28 cellular contexts compared by ENCODE assay signal in genomic region chr3:182214406-182214805, GRCh38.
DNase-seq lines count a peak whose midpoint lies in the region; ATAC-seq and TF ChIP-seq lines count a peak whose summit lies in the region.
"Had no signal": no experiment of that assay in that cellular context is flagged by ENCODE, and none has a peak within 500 bp of the region (broad histone marks: within the 10 kb centered on the region; RNA-seq: fewer than 3 reads in every experiment).

No MANE protein-coding gene starts in this region.

- H3K36me3 ChIP-seq in heart right ventricle (no peaks in the 10 kb centered on the region), fibroblast of lung (ENCODE audit: control insufficient read depth, insufficient read depth, low read length) (no peaks in the 10 kb centered on the region), A673 (ENCODE audit: insufficient read depth, low read length, poor library complexity, severe bottlenecking) (no peaks in the 10 kb centered on the region)

- CTCF ChIA-PET in A673 (lab: Charles Lee) = no interaction called here

- H3K27ac ChIP-seq in heart right ventricle (no peak overlapping the region), fibroblast of lung (ENCODE audit: insufficient read depth, low read length) (no peak overlapping the region), A673 (ENCODE audit: low read depth, low read length, poor library complexity, severe bottlenecking) (no peak overlapping the region)
- H3K27ac ChIP-seq: C4-2B, PC-9 had no signal

- H3K79me2 ChIP-seq in fibroblast of lung (ENCODE audit: control insufficient read depth, insufficient read depth, low read length) = no peaks in the 10 kb centered on the region

- no TSS peak for BruUV-seq in A673 (replicated peaks; lab: Mats Ljungman, UMichigan)

- intact Hi-C loops in Right ventricle myocardium superior (cut with DNase I) = no loop called here
- intact Hi-C loops in heart right ventricle (cut with DNase I) = no loop called here
- intact Hi-C loops in A673 (cut with micrococcal nuclease; ENCODE audit: unreplicated experiment) = no loop called here

- POLR2A ChIA-PET in A673 (lab: Charles Lee; ENCODE audit: low non-redundant PET) = no interaction called here

- no peak overlapping the region for H3K4me2 ChIP-seq in fibroblast of lung (ENCODE audit: extremely low read depth, insufficient read depth, low read length)
- H3K4me2 ChIP-seq: PC-9 had no signal

- peak; percentile 42 for DNase-seq in Right ventricle myocardium superior
- DNase-seq in heart right ventricle = no peak
- peak; percentile 54 for DNase-seq in LNCaP clone FGC (ENCODE audit: low read depth)
- peak; percentile 14 to 33 for DNase-seq in fibroblast of lung (ENCODE audit: low read depth in 2 of 2)
- no peak for DNase-seq in SHP77 (lab: John Stamatoyannopoulos, UW)
- no peak for DNase-seq in NCI-H526 (lab: John Stamatoyannopoulos, UW)
- DNase-seq in A673 (ENCODE audit: low spot score) = no peak
- DNase-seq: CD8-positive, alpha-beta T cell; DMS 273 treated with DMSO at 0.1 percent for 48 hours; DMS79; EL; GDM1; GOT3; IMR-90; KG1; NCI-H1092; NCI-H1417 treated with DMSO at 0.1 percent for 48 hours; NCI-H1694 treated with DMSO at 0.1 percent for 48 hours; NCI-H2081; NCI-H345; NCI-H510A treated with DMSO at 0.1 percent for 48 hours; NCI-H748 treated with DMSO at 0.1 percent for 48 hours; PC-9; SHP77 treated with DMSO at 0.1 percent for 48 hours had no signal

- TF ChIP-seq CTCF in heart right ventricle (IDR thresholded peaks at IDR 0.05) (no peak), LNCaP clone FGC (IDR thresholded peaks at IDR 0.05; ENCODE audit: control insufficient read depth, extremely low read depth, insufficient read depth) (no peak), fibroblast of lung (conservative IDR thresholded peaks at IDR 0.05 in 1 of 2, IDR thresholded peaks at IDR 0.05 in 1 of 2; ENCODE audit: low read depth in 1 of 2, low read length in 2 of 2) (no peak), A673 (conservative IDR thresholded peaks at IDR 0.05; ENCODE audit: low read depth, low read length) (no peak)

- H3K27me3 ChIP-seq in heart right ventricle = peaks cover 0 to 9% (median 0%) of the 10 kb centered on the region in 7 donors
- H3K27me3 ChIP-seq in fibroblast of lung (ENCODE audit: control insufficient read depth, insufficient read depth, low read length) = no peaks in the 10 kb centered on the region
- no peaks in the 10 kb centered on the region for H3K27me3 ChIP-seq in A673 (replicated peaks; ENCODE audit: insufficient read depth, low read depth, low read length, poor library complexity)

- no peaks in the 10 kb centered on the region for H3K9me3 ChIP-seq in heart right ventricle
- no peaks in the 10 kb centered on the region for H3K9me3 ChIP-seq in fibroblast of lung (ENCODE audit: control insufficient read depth, insufficient read depth, low read depth, low read length)
- H3K9me3 ChIP-seq in A673 (ENCODE audit: low read depth, low read length, poor library complexity, severe bottlenecking) = no peaks in the 10 kb centered on the region
- H3K9me3 ChIP-seq: A549 had no signal

- no peaks in the 10 kb centered on the region for H4K20me1 ChIP-seq in fibroblast of lung (ENCODE audit: control insufficient read depth, extremely low read depth, insufficient read depth, low read length)

- H3K9ac ChIP-seq in fibroblast of lung (ENCODE audit: insufficient read depth, low read length) = no peak overlapping the region

- WGBS in heart right ventricle, 2 donors = 61 to 63% methylated on average over 3 of the region's 3 CpGs

- ATAC-seq in Right ventricle myocardium superior (ENCODE audit: poor library complexity) = no peak
- no peak for ATAC-seq in heart right ventricle
- ATAC-seq: A549; CD8-positive, alpha-beta T cell; GM12878; HCT116 had no signal

- no peak overlapping the region for H2AFZ ChIP-seq in fibroblast of lung (ENCODE audit: low read length)
- H2AFZ ChIP-seq: PC-9 had no signal

- H3K4me3 ChIP-seq in heart right ventricle = no peak overlapping the region
- H3K4me3 ChIP-seq in LNCaP clone FGC (ENCODE audit: low read depth, low read length) = no peak overlapping the region
- no peak overlapping the region for H3K4me3 ChIP-seq in fibroblast of lung (replicated peaks in 1 of 4; ENCODE audit: control extremely low read depth in 1 of 4, insufficient read depth in 1 of 4, low read depth in 3 of 4, low read length in 4 of 4)
- H3K4me3 ChIP-seq in A673 (ENCODE audit: low read depth, low read length, poor library complexity, severe bottlenecking) = no peak overlapping the region
- H3K4me3 ChIP-seq: A549, GM12878, PC-9 had no signal

- H3K4me1 ChIP-seq in heart right ventricle = no peaks in the 10 kb centered on the region
- no peaks in the 10 kb centered on the region for H3K4me1 ChIP-seq in fibroblast of lung (ENCODE audit: control insufficient read depth, extremely low read depth, insufficient read depth, low read length)
- peaks cover 9% of the 10 kb centered on the region for H3K4me1 ChIP-seq in A673 (ENCODE audit: insufficient read depth, low read length, poor library complexity, severe bottlenecking)

Comparison
In these comparisons a context has a peak if more than half of its experiments do, and no peak if none do; other contexts are left out.
1. DNase-seq: peak in Right ventricle myocardium superior (single experiment), LNCaP clone FGC (single experiment) and fibroblast of lung (2 of 2); none in heart right ventricle (0 of 2), SHP77 (0 of 2), NCI-H526 (0 of 2) and A673 (single experiment).